Comparison of ENCODE assay signal across 31 cellular contexts in genomic region chr2:208725280-208725679, GRCh38.
"Had no signal": no experiment of that assay in that cellular context is flagged by ENCODE, and none has a peak within 500 bp of the region (broad histone marks: within the 10 kb centered on the region; RNA-seq: fewer than 3 reads in every experiment).

No MANE protein-coding gene starts in this region.

- H3K4me3 Mint-ChIP-seq: naive thymus-derived CD4-positive, alpha-beta T cell; natural killer cell; nephron; stimulated activated memory B cell treated with anti-CD40 and anti-IgM and Interleukin-4, amounts not matched to agents 10 μg/mL and 1 μg/mL and 100 μg/mL, for 72 hours; stimulated activated naive CD8-positive, alpha-beta T cell treated with anti-CD3 and anti-CD28 coated beads, Interleukin-15, amount 100 ng/mL, for 72 hours; type B pancreatic cell had no signal

- H3K4me1 ChIP-seq: neural progenitor cell, parathyroid adenoma, prostate gland, spleen, suprapubic skin, testis, tibial artery, upper lobe of right lung, uterus had no signal

- DNase-seq: naive thymus-derived CD4-positive, alpha-beta T cell; natural killer cell; occipital lobe; ovary; posterior cingulate gyrus; right cardiac atrium; spleen; stimulated activated CD4-positive, alpha-beta T cell treated with anti-CD3 and anti-CD28 coated beads, Interleukin-12 subunit alpha, Interleukin-12 subunit beta, amount 100 ng/mL, for 4 hours; stimulated activated CD4-positive, alpha-beta T cell treated with anti-CD3 and anti-CD28 coated beads, Interleukin-1b, Interleukin-23, amount 100 ng/mL, for 48 hours; stimulated activated CD4-positive, alpha-beta T cell treated with anti-CD3 and anti-CD28 coated beads, Interleukin-4, amount 100 ng/mL, for 1 hour; stimulated activated CD4-positive, alpha-beta T cell treated with anti-CD3 and anti-CD28 coated beads, Interleukin-4, amount 100 ng/mL, for 4 hours; stimulated activated CD8-positive, alpha-beta memory T cell treated with anti-CD3 and anti-CD28 coated beads, Interleukin-4, amount 100 ng/mL, for 48 hours; stimulated activated naive CD4-positive, alpha-beta T cell; stimulated activated naive CD8-positive, alpha-beta T cell treated with anti-CD3 and anti-CD28 coated beads, Interleukin-15, amount 100 ng/mL, for 72 hours; stimulated activated naive CD8-positive, alpha-beta T cell treated with anti-CD3 and anti-CD28 coated beads, Interleukin-15, Interleukin-2, amounts not matched to agents 100 U/mL and 50 U/mL, for 24 hours; substantia nigra; testis; tibial artery; transverse colon; upper lobe of right lung; uterus had no signal

- H3K27ac ChIP-seq: neural progenitor cell, ovary, parathyroid adenoma, prostate gland, skin epidermis, spleen, suprapubic skin, testis, tibial artery, transverse colon, upper lobe of right lung, uterus had no signal

- H2AFZ ChIP-seq: neural progenitor cell, parathyroid adenoma had no signal

- H3K4me2 ChIP-seq: neural progenitor cell, smooth muscle cell had no signal

- H3K27me3 Mint-ChIP-seq: naive thymus-derived CD4-positive, alpha-beta T cell; stimulated activated memory B cell treated with anti-CD40 and anti-IgM and Interleukin-4, amounts not matched to agents 10 μg/mL and 1 μg/mL and 100 μg/mL, for 72 hours; stimulated activated naive CD8-positive, alpha-beta T cell treated with anti-CD3 and anti-CD28 coated beads, Interleukin-15, amount 100 ng/mL, for 72 hours; type B pancreatic cell had no signal

- H3K36me3 Mint-ChIP-seq: naive thymus-derived CD4-positive, alpha-beta T cell; natural killer cell; neural progenitor cell; stimulated activated memory B cell treated with anti-CD40 and anti-IgM and Interleukin-4, amounts not matched to agents 10 μg/mL and 1 μg/mL and 100 μg/mL, for 72 hours; type B pancreatic cell had no signal

- H3K9me3 ChIP-seq: ovary, prostate gland, suprapubic skin, testis, tibial artery, transverse colon, upper lobe of right lung, uterus had no signal

- H3K4me1 Mint-ChIP-seq: naive thymus-derived CD4-positive, alpha-beta T cell; natural killer cell; nephron; neural progenitor cell; stimulated activated memory B cell treated with anti-CD40 and anti-IgM and Interleukin-4, amounts not matched to agents 10 μg/mL and 1 μg/mL and 100 μg/mL, for 72 hours; stimulated activated naive CD8-positive, alpha-beta T cell treated with anti-CD3 and anti-CD28 coated beads, Interleukin-15, amount 100 ng/mL, for 72 hours had no signal

- H3K27ac Mint-ChIP-seq: naive thymus-derived CD4-positive, alpha-beta T cell; natural killer cell; nephron; neural progenitor cell; stimulated activated memory B cell treated with anti-CD40 and anti-IgM and Interleukin-4, amounts not matched to agents 10 μg/mL and 1 μg/mL and 100 μg/mL, for 72 hours; stimulated activated naive CD8-positive, alpha-beta T cell treated with anti-CD3 and anti-CD28 coated beads, Interleukin-15, amount 100 ng/mL, for 72 hours; type B pancreatic cell had no signal

- ATAC-seq: naive thymus-derived CD4-positive, alpha-beta T cell; natural killer cell; right cardiac atrium; sciatic nerve; stimulated activated memory B cell treated with anti-CD40 and anti-IgM and Interleukin-4, amounts not matched to agents 10 μg/mL and 1 μg/mL and 100 μg/mL, for 72 hours; stimulated activated naive CD8-positive, alpha-beta T cell treated with anti-CD3 and anti-CD28 coated beads, Interleukin-15, amount 100 ng/mL, for 72 hours; stimulated activated naive CD8-positive, alpha-beta T cell treated with anti-CD3 and anti-CD28 coated beads, Interleukin-15, Interleukin-2, amounts not matched to agents 100 U/mL and 50 U/mL, for 24 hours; upper lobe of right lung had no signal

- H3K9me3 Mint-ChIP-seq: neural progenitor cell; stimulated activated memory B cell treated with anti-CD40 and anti-IgM and Interleukin-4, amounts not matched to agents 10 μg/mL and 1 μg/mL and 100 μg/mL, for 72 hours; type B pancreatic cell had no signal

- H3K79me2 ChIP-seq: parathyroid adenoma had no signal

- H3K27me3 ChIP-seq: neural progenitor cell, ovary, spleen, suprapubic skin, testis, tibial artery, transverse colon, upper lobe of right lung, uterus had no signal

- H3K4me3 ChIP-seq: neural progenitor cell, ovary, prostate gland, skin epidermis, smooth muscle cell, spleen, suprapubic skin, testis, tibial artery, transverse colon, upper lobe of right lung, uterus had no signal

- H3K36me3 ChIP-seq: neural progenitor cell, ovary, prostate gland, spleen, suprapubic skin, tibial artery, transverse colon, upper lobe of right lung, uterus had no signal
